ENCODE assay signal across 13 cellular contexts in the genomic region with DNA sequence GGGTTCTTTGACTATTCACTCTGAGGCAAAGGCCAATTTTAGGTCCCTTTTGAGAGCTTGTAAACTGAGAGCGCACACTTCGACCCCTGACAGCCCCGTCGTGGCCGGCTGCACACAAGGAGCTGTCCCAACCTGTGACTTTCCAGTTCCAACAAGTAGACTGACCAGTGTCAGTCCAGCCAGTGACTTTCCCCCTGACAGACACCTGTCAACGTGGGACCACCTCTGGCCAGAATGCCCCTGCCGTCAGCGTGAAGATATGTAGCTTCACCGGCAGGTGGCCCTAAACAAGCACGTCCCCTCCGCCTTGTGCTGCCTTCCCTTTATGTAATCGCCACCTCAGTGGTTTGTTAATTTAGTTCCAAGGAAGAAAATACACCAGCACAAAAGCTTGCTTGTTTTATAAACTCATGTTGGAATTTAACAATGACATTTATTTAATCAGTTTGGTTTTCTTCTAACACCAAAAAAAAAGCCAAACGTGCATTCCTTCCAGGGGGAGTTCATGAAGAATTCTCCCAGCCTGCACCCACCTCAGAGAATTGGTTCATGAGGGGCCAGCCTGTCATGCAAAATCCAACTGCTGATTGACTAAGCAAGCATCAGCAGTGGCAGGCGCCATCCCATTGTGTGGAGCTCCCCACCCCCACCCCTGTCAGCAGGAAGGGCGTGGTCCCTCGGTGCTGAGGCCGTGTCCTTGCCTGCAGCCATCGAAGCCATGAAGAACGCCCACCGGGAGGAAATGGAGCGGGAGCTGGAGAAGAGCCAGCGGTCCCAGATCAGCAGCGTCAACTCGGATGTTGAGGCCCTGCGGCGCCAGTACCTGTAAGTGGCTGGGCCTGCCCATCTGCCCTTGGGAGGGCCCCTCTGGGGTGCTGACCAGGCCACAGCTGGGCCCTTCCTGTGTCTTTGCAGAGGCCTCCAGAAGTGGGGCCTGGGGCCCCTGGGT. TPM values are rescaled to one million over a fixed set of nuclear protein-coding genes. Genes with fewer than 3 reads are reported as not detected.
DNase-seq lines count a peak whose midpoint lies in the region; ATAC-seq and TF ChIP-seq lines count a peak whose summit lies in the region.
"Had no signal": no experiment of that assay in that cellular context is flagged by ENCODE, and none has a peak within 500 bp of the region (broad histone marks: within the 10 kb centered on the region; RNA-seq: fewer than 3 reads in every experiment).

No MANE protein-coding gene starts in this region.

- ATAC-seq in activated T-cell treated with anti-CD3 and anti-CD28 coated beads, Interleukin-2, amount 50 U/mL, for 72 hours (replicated peaks in 1 of 2): no peak
- ATAC-seq in activated T-helper 17 cell treated with anti-CD3 and anti-CD28 coated beads, Interleukin-2, amount 50 U/mL, for 72 hours (replicated peaks): no peak
- no peak for ATAC-seq in GM19452 (IDR thresholded peaks at IDR 0.05; ENCODE audit: unreplicated experiment)
- ATAC-seq: activated CD4-positive, alpha-beta T cell treated with anti-CD3 and anti-CD28 coated beads for 36 hours; activated naive CD4-positive, alpha-beta T cell treated with anti-CD3 and anti-CD28 coated beads, Interleukin-2, amount 50 U/mL, for 72 hours; stimulated activated memory B cell treated with anti-CD40 and anti-IgM and Interleukin-4, amounts not matched to agents 10 μg/mL and 1 μg/mL and 100 μg/mL, for 72 hours had no signal

- H3K9me3 ChIP-seq in left ventricle myocardium inferior (replicated peaks) (no peaks in the 10 kb centered on the region), BE2C (no peaks in the 10 kb centered on the region)
- H3K9me3 ChIP-seq: SK-N-SH had no signal

- H3K27me3 ChIP-seq in left ventricle myocardium inferior (ENCODE audit: low read depth): no peaks in the 10 kb centered on the region
- H3K27me3 ChIP-seq in BE2C: no peaks in the 10 kb centered on the region

- no peak overlapping the region for H3K4me3 Mint-ChIP-seq in activated T-cell treated with anti-CD3 and anti-CD28 coated beads, Interleukin-2, amount 50 U/mL, for 72 hours
- peak overlapping the region; percentile 12 for H3K4me3 Mint-ChIP-seq in activated T-helper 17 cell treated with anti-CD3 and anti-CD28 coated beads, Interleukin-2, amount 50 U/mL, for 72 hours
- H3K4me3 Mint-ChIP-seq: activated CD4-positive, alpha-beta T cell treated with anti-CD3 and anti-CD28 coated beads for 36 hours; stimulated activated memory B cell treated with anti-CD40 and anti-IgM and Interleukin-4, amounts not matched to agents 10 μg/mL and 1 μg/mL and 100 μg/mL, for 72 hours had no signal

- H3K4me1 ChIP-seq in left ventricle myocardium inferior (peaks cover 34% of the 10 kb centered on the region), BE2C (no peaks in the 10 kb centered on the region)

- H3K9me3 Mint-ChIP-seq in activated T-cell treated with anti-CD3 and anti-CD28 coated beads, Interleukin-2, amount 50 U/mL, for 72 hours: no peaks in the 10 kb centered on the region
- no peaks in the 10 kb centered on the region for H3K9me3 Mint-ChIP-seq in activated T-helper 17 cell treated with anti-CD3 and anti-CD28 coated beads, Interleukin-2, amount 50 U/mL, for 72 hours
- H3K9me3 Mint-ChIP-seq: activated naive CD4-positive, alpha-beta T cell treated with anti-CD3 and anti-CD28 coated beads, Interleukin-2, amount 50 U/mL, for 72 hours; stimulated activated memory B cell treated with anti-CD40 and anti-IgM and Interleukin-4, amounts not matched to agents 10 μg/mL and 1 μg/mL and 100 μg/mL, for 72 hours had no signal

- peaks cover 0 to 8% of the 10 kb centered on the region in 2 donors for H3K36me3 Mint-ChIP-seq in activated T-cell treated with anti-CD3 and anti-CD28 coated beads, Interleukin-2, amount 50 U/mL, for 72 hours (ENCODE audit: insufficient read depth in 2 of 2)
- peaks cover 78% of the 10 kb centered on the region for H3K36me3 Mint-ChIP-seq in activated T-helper 17 cell treated with anti-CD3 and anti-CD28 coated beads, Interleukin-2, amount 50 U/mL, for 72 hours (ENCODE audit: low read depth)

- intact Hi-C loops in left ventricle myocardium inferior (cut with micrococcal nuclease): no loop called here

- H3K4me3 ChIP-seq in left ventricle myocardium inferior (no peak overlapping the region), BE2C (ENCODE audit: low read depth, low read length) (no peak overlapping the region)

- DNase-seq in activated T-cell treated with anti-CD3 and anti-CD28 coated beads, Interleukin-2, amount 50 U/mL, for 72 hours: no peak
- DNase-seq in activated T-cell treated with anti-CD3 and anti-CD28 coated beads for 4 hours (no peak), left ventricle myocardium inferior (peak; percentile 66), substantia nigra (lab: John Stamatoyannopoulos, UW) (no peak), SHP77 treated with DMSO at 0.1 percent for 48 hours (lab: John Stamatoyannopoulos, UW) (no peak), BE2C (no peak)
- DNase-seq: activated CD4-positive, alpha-beta T cell treated with anti-CD3 and anti-CD28 coated beads for 36 hours; NCI-H524; SK-N-SH had no signal

- H3K27ac ChIP-seq in left ventricle myocardium inferior (replicated peaks): peak overlapping the region; percentile 75
- peak overlapping the region; percentile 53 for H3K27ac ChIP-seq in substantia nigra (ENCODE audit: low read depth, low read length, poor library complexity, severe bottlenecking)

- no peak for TF ChIP-seq CTCF in left ventricle myocardium inferior (IDR thresholded peaks at IDR 0.05; ENCODE audit: borderline replicate concordance)
- TF ChIP-seq CTCF in BE2C (IDR thresholded peaks at IDR 0.05; ENCODE audit: low read depth, low read length): no peak

- peaks cover 93% of the 10 kb centered on the region for H3K36me3 ChIP-seq in left ventricle myocardium inferior
- peaks cover 24% of the 10 kb centered on the region for H3K36me3 ChIP-seq in BE2C

- peak overlapping the region; percentile 60 for H3K27ac Mint-ChIP-seq in activated T-cell treated with anti-CD3 and anti-CD28 coated beads, Interleukin-2, amount 50 U/mL, for 72 hours
- H3K27ac Mint-ChIP-seq in activated T-helper 17 cell treated with anti-CD3 and anti-CD28 coated beads, Interleukin-2, amount 50 U/mL, for 72 hours: peak overlapping the region; percentile 85

- peaks cover 38% of the 10 kb centered on the region for H3K4me1 Mint-ChIP-seq in activated T-cell treated with anti-CD3 and anti-CD28 coated beads, Interleukin-2, amount 50 U/mL, for 72 hours (ENCODE audit: low read depth)
- peaks cover 51% of the 10 kb centered on the region for H3K4me1 Mint-ChIP-seq in activated T-helper 17 cell treated with anti-CD3 and anti-CD28 coated beads, Interleukin-2, amount 50 U/mL, for 72 hours

- H3K27me3 Mint-ChIP-seq in activated T-cell treated with anti-CD3 and anti-CD28 coated beads, Interleukin-2, amount 50 U/mL, for 72 hours (ENCODE audit: low read depth): no peaks in the 10 kb centered on the region
- H3K27me3 Mint-ChIP-seq in activated T-helper 17 cell treated with anti-CD3 and anti-CD28 coated beads, Interleukin-2, amount 50 U/mL, for 72 hours: no peaks in the 10 kb centered on the region
- H3K27me3 Mint-ChIP-seq: activated CD4-positive, alpha-beta T cell treated with anti-CD3 and anti-CD28 coated beads for 36 hours; stimulated activated memory B cell treated with anti-CD40 and anti-IgM and Interleukin-4, amounts not matched to agents 10 μg/mL and 1 μg/mL and 100 μg/mL, for 72 hours had no signal

RNA-seq across cellular contexts. Expression of a gene that starts 33.9 kb away (rescaled TPM):
- 1 to 10 TPM; 6.8 to 8.0 TPM for total RNA-seq in activated T-cell treated with anti-CD3 and anti-CD28 coated beads, Interleukin-2, amount 50 U/mL, for 72 hours
- 10 to 100 TPM; 20.6 to 24.5 TPM for total RNA-seq in activated T-helper 17 cell treated with anti-CD3 and anti-CD28 coated beads, Interleukin-2, amount 50 U/mL, for 72 hours
- total RNA-seq in left ventricle myocardium inferior: 7.3 TPM
- 22.4 TPM for polyA plus RNA-seq in BE2C (2012; ENCODE audit: insufficient read depth, insufficient read length, low read depth)
